In the genomic region with DNA sequence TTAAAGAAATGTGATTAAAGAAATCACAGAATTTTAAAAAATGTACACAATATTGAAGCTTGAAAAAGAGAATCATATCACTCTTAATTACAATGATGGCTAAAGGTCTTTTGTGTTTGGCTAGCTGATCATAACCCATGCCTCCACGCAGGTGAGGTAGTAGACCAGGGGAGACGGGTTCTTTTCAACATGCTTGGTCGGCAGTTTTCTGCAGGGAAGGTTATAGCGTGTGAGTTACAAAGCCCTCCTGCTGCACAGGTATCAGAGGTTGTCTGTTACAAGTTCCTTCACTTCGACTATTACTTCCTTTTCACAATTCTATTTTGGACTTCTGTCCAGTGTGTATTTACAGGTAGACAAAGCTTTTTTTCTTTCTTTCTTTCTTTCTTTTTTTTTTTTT, we compare ENCODE assay signal across 7 cellular contexts.
"Had no signal": no experiment of that assay in that cellular context is flagged by ENCODE, and none has a peak within 500 bp of the region (broad histone marks: within the 10 kb centered on the region; RNA-seq: fewer than 3 reads in every experiment).

No MANE protein-coding gene starts in this region.

- H3K9me3 Mint-ChIP-seq: H9 had no signal

- H3K4me3 ChIP-seq: K562 had no signal

- DNase-seq: GOT3, H9, HCEC 1CT, IMR-90 had no signal

- H3K4me3 Mint-ChIP-seq: H9 had no signal

- H3K27ac Mint-ChIP-seq: H9 had no signal

- FAIRE-seq: H54, HTR-8/SVneo, K562 had no signal

- ATAC-seq: K562 had no signal
